In genomic region chr6:28888097-28888496, GRCh38 we compare ENCODE assay signal across 23 cellular contexts. TPM values are rescaled to one million over a fixed set of nuclear protein-coding genes. Genes with fewer than 3 reads are reported as not detected.
A peak's percentile ranks its signal among the peaks of the same experiment; 100 is the strongest.
DNase-seq lines count a peak whose midpoint lies in the region; ATAC-seq and TF ChIP-seq lines count a peak whose summit lies in the region.
"Had no signal": no experiment of that assay in that cellular context is flagged by ENCODE, and none has a peak within 500 bp of the region (broad histone marks: within the 10 kb centered on the region; RNA-seq: fewer than 3 reads in every experiment).

No MANE protein-coding gene starts in this region.

- H3K4me1 ChIP-seq in HEK293 (ENCODE audit: control insufficient read depth, insufficient read depth, low read length): no peaks in the 10 kb centered on the region
- peaks cover 27% of the 10 kb centered on the region for H3K4me1 ChIP-seq in OCI-LY7 (ENCODE audit: insufficient read depth, low read length, poor library complexity, severe bottlenecking)
- H3K4me1 ChIP-seq: BE2C had no signal

- no peak for TF ChIP-seq CTCF in HEK293 (tag by site-specific recombination; IDR thresholded peaks at IDR 0.05)
- TF ChIP-seq CTCF in OCI-LY7 (conservative IDR thresholded peaks at IDR 0.05; ENCODE audit: low read length): no peak
- no peak for TF ChIP-seq CTCF in progenitor cell of endocrine pancreas (IDR thresholded peaks at IDR 0.05; ENCODE audit: unreplicated experiment)
- TF ChIP-seq CTCF in WTC11 (IDR thresholded peaks at IDR 0.05): no peak

- H3K27me3 Mint-ChIP-seq in progenitor cell of endocrine pancreas (no peaks in the 10 kb centered on the region), WTC11 (ENCODE audit: low read depth) (no peaks in the 10 kb centered on the region)
- H3K27me3 Mint-ChIP-seq: CD4-positive, alpha-beta memory T cell had no signal

- POLR2A ChIA-PET in HEK293 (lab: Yijun Ruan, JAX) (interaction anchor here (0.8 kb wide), 1 partner anchor 22 kb away, joined by 3 read pairs; no protein-coding TSS in a partner anchor), OCI-LY7 (lab: Charles Lee) (interaction anchor here (0.7 to 6.3 kb wide), 4 partner anchors 12 to 178 kb away, joined by 3 to 70 read pairs (median 4); no protein-coding TSS in a partner anchor), WTC11 (lab: Charles Lee) (no interaction called here)

- intact Hi-C loops in OCI-LY7 (cut with micrococcal nuclease; ENCODE audit: unreplicated experiment): no loop called here

- no peak overlapping the region for H3K4me2 ChIP-seq in OCI-LY7 (ENCODE audit: low read length)
- H3K4me2 ChIP-seq: BLaER1 had no signal

- H3K9me3 Mint-ChIP-seq in progenitor cell of endocrine pancreas (ENCODE audit: low read depth) (peaks cover 8% of the 10 kb centered on the region), WTC11 (peaks cover 20% of the 10 kb centered on the region)

- CTCF ChIA-PET in HEK293 (lab: Yijun Ruan, JAX): interaction anchor here (0.5 to 1.5 kb wide), 7 partner anchors 10 to 134 kb away, joined by 3 to 4 read pairs (median 3); no protein-coding TSS in a partner anchor
- CTCF ChIA-PET in OCI-LY7 (lab: Charles Lee; ENCODE audit: unreplicated experiment): no interaction called here
- CTCF ChIA-PET in WTC11 (lab: Charles Lee): interaction anchor here (0.5 to 1.7 kb wide), 2 partner anchors 51 to 133 kb away, joined by 3 to 7 read pairs; no protein-coding TSS in a partner anchor

- DNase-seq in OCI-LY7 (ENCODE audit: low spot score) (no peak), progenitor cell of endocrine pancreas (ENCODE audit: low spot score, unreplicated experiment) (no peak), NCI-H2196 (lab: John Stamatoyannopoulos, UW; ENCODE audit: unreplicated experiment) (no peak), WTC11 (ENCODE audit: low spot score) (no peak)
- no peak for DNase-seq in effector CD8-positive, alpha-beta T cell (lab: John Stamatoyannopoulos, UW)
- DNase-seq: 8988T; ACHN; BE2C; C1 segment of cervical spinal cord; CD4-positive, alpha-beta memory T cell; CD4-positive, CD25-positive, alpha-beta regulatory T cell; CD8-positive, alpha-beta memory T cell; COR-L47; DMS 273 treated with DMSO at 0.1 percent for 48 hours; DMS153; DMS53; DMS79; DND-41; EL; GF-D8 had no signal

- BruUV-seq in OCI-LY7 (replicated peaks; lab: Mats Ljungman, UMichigan): no TSS peak

- H3K27ac Mint-ChIP-seq in progenitor cell of endocrine pancreas (peak overlapping the region; percentile 33), WTC11 (no peak overlapping the region)
- H3K27ac Mint-ChIP-seq: CD14-positive monocyte; CD4-positive, CD25-positive, alpha-beta regulatory T cell; CD8-positive, alpha-beta memory T cell had no signal

- no peak overlapping the region for H3K4me3 ChIP-seq in HEK293 (ENCODE audit: low read depth, low read length)
- no peak overlapping the region for H3K4me3 ChIP-seq in OCI-LY7 (ENCODE audit: low read depth, low read length, poor library complexity, severe bottlenecking)
- H3K4me3 ChIP-seq: BLaER1 had no signal

- no peak overlapping the region for H3K27ac ChIP-seq in HEK293 (ENCODE audit: extremely low read depth, low read depth, low read length)
- peak overlapping the region; percentile 15 for H3K27ac ChIP-seq in OCI-LY7 (ENCODE audit: low read depth, low read length, poor library complexity, severe bottlenecking)
- H3K27ac ChIP-seq: BLaER1 had no signal

- peak overlapping the region; percentile 83; the same call in 1 of the 2 replicates for H2AFZ ChIP-seq in OCI-LY7 (ENCODE audit: low read length)

- ATAC-seq in WTC11: no peak

- H3K4me1 Mint-ChIP-seq in progenitor cell of endocrine pancreas (ENCODE audit: low read depth) (peaks cover 5% of the 10 kb centered on the region), WTC11 (no peaks in the 10 kb centered on the region)

- no peaks in the 10 kb centered on the region for H4K20me1 ChIP-seq in OCI-LY7 (ENCODE audit: insufficient read depth, low read length)
- H4K20me1 ChIP-seq: BLaER1 had no signal

- H3K79me2 ChIP-seq in OCI-LY7 (ENCODE audit: insufficient read depth, low read depth, low read length): no peaks in the 10 kb centered on the region

- H3K9me3 ChIP-seq in HEK293 (ENCODE audit: control insufficient read depth, insufficient read depth, low read depth, low read length) (no peaks in the 10 kb centered on the region), OCI-LY7 (ENCODE audit: low read length) (peaks cover 14% of the 10 kb centered on the region)
- H3K9me3 ChIP-seq: BE2C had no signal

- H3K4me3 Mint-ChIP-seq in progenitor cell of endocrine pancreas (ENCODE audit: low read depth) (no peak overlapping the region), WTC11 (no peak overlapping the region)
- H3K4me3 Mint-ChIP-seq: CD14-positive monocyte; CD4-positive, alpha-beta memory T cell; CD8-positive, alpha-beta memory T cell had no signal

- no peaks in the 10 kb centered on the region for H3K36me3 ChIP-seq in HEK293 (ENCODE audit: control insufficient read depth in 2 of 2, insufficient read depth in 1 of 2, low read length in 2 of 2)
- H3K36me3 ChIP-seq in OCI-LY7 (ENCODE audit: insufficient read depth, low read length): no peaks in the 10 kb centered on the region; the same call in 1 of the 2 replicates
- H3K36me3 ChIP-seq: BE2C, BLaER1 had no signal

- no peaks in the 10 kb centered on the region for H3K9me2 ChIP-seq in OCI-LY7 (ENCODE audit: insufficient read depth, low read length)

- H3K36me3 Mint-ChIP-seq in progenitor cell of endocrine pancreas (ENCODE audit: insufficient read depth): no peaks in the 10 kb centered on the region
- peaks cover 15% of the 10 kb centered on the region for H3K36me3 Mint-ChIP-seq in WTC11
- H3K36me3 Mint-ChIP-seq: CD14-positive monocyte; CD4-positive, alpha-beta memory T cell; CD4-positive, CD25-positive, alpha-beta regulatory T cell had no signal

TF ChIP-seq in HEK293, 187 proteins besides CTCF, POLR2A, EP300 and RAD21:
- TF ChIP-seq ZNF121 (tag by site-specific recombination; IDR thresholded peaks at IDR 0.05): peak; percentile 88
- no peak for TF ChIP-seq ZNF600 (tag by site-specific recombination; IDR thresholded peaks at IDR 0.05)
- TF ChIP-seq ZNF48 (tag by site-specific recombination; IDR thresholded peaks at IDR 0.05): no peak
- no peak for TF ChIP-seq KLF7 (tag by site-specific recombination; IDR thresholded peaks at IDR 0.05; ENCODE audit: borderline replicate concordance)
- TF ChIP-seq ZNF214 (tag by site-specific recombination; IDR thresholded peaks at IDR 0.05; ENCODE audit: borderline replicate concordance): no peak
- no peak for TF ChIP-seq PRDM6 (tag by site-specific recombination; IDR thresholded peaks at IDR 0.05)
TF ChIP-seq in HEK293: peak in this region for 1.

TF ChIP-seq in WTC11, 78 proteins besides CTCF, POLR2A, EP300 and RAD21 (continues in another document):
- TF ChIP-seq STAT6 (CRISPR knock-in tag; conservative IDR thresholded peaks at IDR 0.05; ENCODE audit: low read depth): no peak
- TF ChIP-seq, protein P1, sequence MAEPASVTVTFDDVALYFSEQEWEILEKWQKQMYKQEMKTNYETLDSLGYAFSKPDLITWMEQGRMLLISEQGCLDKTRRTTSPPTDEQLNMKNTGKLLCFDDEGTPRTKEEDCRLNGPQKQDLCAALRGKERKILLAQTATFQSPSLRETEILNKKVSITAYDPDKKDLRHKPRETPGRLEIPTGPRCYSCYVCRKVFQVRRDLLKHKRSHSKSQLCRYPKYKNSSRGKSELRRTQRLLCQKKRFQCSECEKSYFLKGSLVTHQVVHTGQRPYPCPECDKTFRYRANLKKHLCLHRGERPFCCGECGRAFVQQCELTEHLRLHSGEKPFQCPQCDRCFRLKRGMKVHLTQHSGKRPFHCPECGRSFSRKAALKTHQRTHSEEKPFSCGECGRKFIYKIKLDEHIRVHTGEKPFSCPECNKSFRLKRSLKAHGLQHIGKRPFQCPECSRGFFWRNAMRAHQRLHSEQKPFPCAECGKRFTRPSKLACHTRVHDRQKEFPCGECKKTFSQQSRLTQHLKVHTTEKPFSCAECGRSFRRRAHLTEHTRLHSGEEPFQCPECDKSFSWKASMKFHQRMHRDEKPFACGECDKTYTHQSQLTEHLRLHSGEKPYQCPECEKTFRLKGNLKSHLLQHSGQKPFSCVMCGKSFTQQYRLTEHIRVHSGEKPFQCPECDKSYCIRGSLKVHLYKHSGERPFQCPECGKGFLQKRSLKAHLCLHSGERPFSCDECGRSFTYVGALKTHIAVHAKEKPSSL (CRISPR knock-in tag; conservative IDR thresholded peaks at IDR 0.05): no peak
- TF ChIP-seq ZNF396 (CRISPR knock-in tag; IDR thresholded peaks at IDR 0.05; ENCODE audit: borderline replicate concordance): no peak
- no peak for TF ChIP-seq GRHL2 (CRISPR knock-in tag; IDR thresholded peaks at IDR 0.05; ENCODE audit: insufficient replicate concordance, severe bottlenecking)
- TF ChIP-seq, protein P2, sequence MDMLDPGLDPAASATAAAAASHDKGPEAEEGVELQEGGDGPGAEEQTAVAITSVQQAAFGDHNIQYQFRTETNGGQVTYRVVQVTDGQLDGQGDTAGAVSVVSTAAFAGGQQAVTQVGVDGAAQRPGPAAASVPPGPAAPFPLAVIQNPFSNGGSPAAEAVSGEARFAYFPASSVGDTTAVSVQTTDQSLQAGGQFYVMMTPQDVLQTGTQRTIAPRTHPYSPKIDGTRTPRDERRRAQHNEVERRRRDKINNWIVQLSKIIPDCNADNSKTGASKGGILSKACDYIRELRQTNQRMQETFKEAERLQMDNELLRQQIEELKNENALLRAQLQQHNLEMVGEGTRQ (CRISPR knock-in tag; IDR thresholded peaks at IDR 0.05): no peak
- TF ChIP-seq NR2C2 (CRISPR knock-in tag; IDR thresholded peaks at IDR 0.05): no peak

RNA-seq across cellular contexts. Expression of gene TRIM27, which starts 35.7 kb away (rescaled TPM):
- total RNA-seq in OCI-LY7 (2014; rRNA removed; shearing (Covaris generic)): 126 and 130 TPM in 2 replicates
- total RNA-seq in OCI-LY7 (2022) (112 and 116 TPM in 2 replicates), progenitor cell of endocrine pancreas (91.8 and 97.3 TPM in 2 replicates), WTC11 (2021) (65.8 to 79.8 TPM (median 68.3 TPM) in 3 replicates)

Comparison
In these comparisons a context has a peak if more than half of its experiments do, and no peak if none do; other contexts are left out.
1. Of the 8 proteins assayed by ChIP-seq in both HEK293 and WTC11: peak only in HEK293: ZNF121; only in WTC11: none; in both: none; in neither: 7.